ENCODE assay signal across 1 cellular context in the genomic region with DNA sequence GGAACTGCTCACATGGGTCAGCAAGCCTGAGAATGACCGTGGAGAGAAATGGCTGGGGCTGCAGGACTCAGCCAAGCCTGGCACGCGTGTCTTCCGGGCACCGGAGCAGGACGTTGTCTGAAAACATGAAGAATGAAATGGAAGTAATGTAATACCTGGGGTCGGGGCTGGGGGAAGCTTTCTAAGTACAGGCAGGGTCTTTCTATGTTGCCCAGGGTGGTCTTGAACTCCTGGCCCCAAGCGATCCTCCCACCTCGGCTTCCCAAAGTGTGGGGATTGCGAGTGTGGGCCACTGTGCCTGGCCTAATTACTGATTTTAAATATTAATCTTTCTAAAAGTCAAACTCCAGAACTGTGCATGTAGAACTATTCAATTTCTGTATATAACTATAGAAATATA.
TF ChIP-seq lines count a peak whose summit lies in the region.

No MANE protein-coding gene starts in this region.

TF ChIP-seq in SK-N-SH, 30 proteins besides CTCF, POLR2A, EP300 and RAD21 (continued from another document):
- TF ChIP-seq, protein P1, sequence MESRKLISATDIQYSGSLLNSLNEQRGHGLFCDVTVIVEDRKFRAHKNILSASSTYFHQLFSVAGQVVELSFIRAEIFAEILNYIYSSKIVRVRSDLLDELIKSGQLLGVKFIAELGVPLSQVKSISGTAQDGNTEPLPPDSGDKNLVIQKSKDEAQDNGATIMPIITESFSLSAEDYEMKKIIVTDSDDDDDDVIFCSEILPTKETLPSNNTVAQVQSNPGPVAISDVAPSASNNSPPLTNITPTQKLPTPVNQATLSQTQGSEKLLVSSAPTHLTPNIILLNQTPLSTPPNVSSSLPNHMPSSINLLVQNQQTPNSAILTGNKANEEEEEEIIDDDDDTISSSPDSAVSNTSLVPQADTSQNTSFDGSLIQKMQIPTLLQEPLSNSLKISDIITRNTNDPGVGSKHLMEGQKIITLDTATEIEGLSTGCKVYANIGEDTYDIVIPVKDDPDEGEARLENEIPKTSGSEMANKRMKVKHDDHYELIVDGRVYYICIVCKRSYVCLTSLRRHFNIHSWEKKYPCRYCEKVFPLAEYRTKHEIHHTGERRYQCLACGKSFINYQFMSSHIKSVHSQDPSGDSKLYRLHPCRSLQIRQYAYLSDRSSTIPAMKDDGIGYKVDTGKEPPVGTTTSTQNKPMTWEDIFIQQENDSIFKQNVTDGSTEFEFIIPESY (IDR thresholded peaks at IDR 0.05; ENCODE audit: borderline replicate concordance, low read depth): no peak
- TF ChIP-seq NRF1 (IDR thresholded peaks at IDR 0.05; ENCODE audit: low read depth, low read length): no peak
